29 cellular contexts compared by ENCODE assay signal in the genomic region with DNA sequence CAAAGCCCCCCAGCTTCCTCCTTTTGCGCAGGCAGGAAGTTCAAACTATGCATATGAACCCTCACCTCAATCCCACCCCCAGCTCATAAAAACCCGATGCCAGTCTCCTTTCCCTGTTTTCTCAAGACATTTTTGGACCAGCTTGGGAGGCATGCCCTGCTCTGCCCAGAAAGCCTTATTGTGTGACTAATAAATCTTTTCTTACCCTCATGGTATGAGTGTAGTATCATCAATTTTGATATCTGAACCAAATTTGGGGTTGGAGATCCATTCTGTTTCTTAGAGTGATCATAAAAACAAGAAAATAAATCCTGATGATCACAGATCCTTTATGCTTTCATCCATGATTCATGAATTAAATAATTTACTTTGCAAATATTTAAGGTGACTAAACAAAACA.
"Had no signal": no experiment of that assay in that cellular context is flagged by ENCODE, and none has a peak within 500 bp of the region (broad histone marks: within the 10 kb centered on the region; RNA-seq: fewer than 3 reads in every experiment).

No MANE protein-coding gene starts in this region.

- H3K9me3 ChIP-seq: colonic mucosa, esophagus muscularis mucosa, esophagus squamous epithelium, gastrocnemius medialis, gastroesophageal sphincter, heart left ventricle, heart right ventricle had no signal

- H3K27ac ChIP-seq: colonic mucosa, coronary artery, dorsolateral prefrontal cortex, epithelial cell of prostate, esophagus muscularis mucosa, esophagus squamous epithelium, foreskin keratinocyte, gastrocnemius medialis, gastroesophageal sphincter, heart left ventricle, heart right ventricle had no signal

- H3K27me3 Mint-ChIP-seq: dendritic cell treated with granulocyte-macrophage colony-stimulating factor and Interleukin-4, amounts not matched to agents 40 ng/mL and 50 ng/mL, for 4 days; effector memory CD8-positive, alpha-beta T cell had no signal

- H3K4me1 ChIP-seq: colonic mucosa, esophagus muscularis mucosa, esophagus squamous epithelium, foreskin keratinocyte, gastrocnemius medialis, gastroesophageal sphincter, heart left ventricle, heart right ventricle had no signal

- FAIRE-seq: colon, endometrium, endothelial cell of umbilical vein, frontal cortex had no signal

- H3K4me3 Mint-ChIP-seq: dendritic cell treated with granulocyte-macrophage colony-stimulating factor and Interleukin-4, amounts not matched to agents 40 ng/mL and 50 ng/mL, for 4 days; effector memory CD8-positive, alpha-beta T cell; endodermal cell had no signal

- H3K4me3 ChIP-seq: colonic mucosa, coronary artery, dorsolateral prefrontal cortex, esophagus muscularis mucosa, esophagus squamous epithelium, gastrocnemius medialis, gastroesophageal sphincter, heart left ventricle, heart right ventricle had no signal

- H3K36me3 ChIP-seq: colonic mucosa, esophagus muscularis mucosa, esophagus squamous epithelium, gastrocnemius medialis, gastroesophageal sphincter, heart left ventricle, heart right ventricle had no signal

- H3K9me3 Mint-ChIP-seq: dendritic cell treated with granulocyte-macrophage colony-stimulating factor and Interleukin-4, amounts not matched to agents 40 ng/mL and 50 ng/mL, for 4 days had no signal

- H3K27me3 ChIP-seq: colonic mucosa, esophagus muscularis mucosa, esophagus squamous epithelium, foreskin keratinocyte, gastrocnemius medialis, gastroesophageal sphincter, heart right ventricle had no signal

- DNase-seq: colonic mucosa; cortex of kidney; dermis blood vessel endothelial cell; dorsolateral prefrontal cortex; effector CD4-positive, alpha-beta T cell; effector CD8-positive, alpha-beta T cell; effector memory CD4-positive, alpha-beta T cell; effector memory CD8-positive, alpha-beta T cell; endodermal cell; erythroblast; esophagus squamous epithelium; foreskin fibroblast; foreskin keratinocyte; foreskin melanocyte; gastrocnemius medialis; glutamatergic neuron; head of caudate nucleus; heart left ventricle; heart right ventricle had no signal

- H3K27ac Mint-ChIP-seq: dendritic cell treated with granulocyte-macrophage colony-stimulating factor and Interleukin-4, amounts not matched to agents 40 ng/mL and 50 ng/mL, for 4 days; effector memory CD8-positive, alpha-beta T cell; endodermal cell had no signal

- H3K4me1 Mint-ChIP-seq: endodermal cell had no signal

- ATAC-seq: effector memory CD8-positive, alpha-beta T cell; esophagus mucosa; foreskin keratinocyte; gastrocnemius medialis; gastroesophageal sphincter; heart left ventricle; heart right ventricle had no signal
